Comparison of ENCODE assay signal across 10 cellular contexts in the genomic region with DNA sequence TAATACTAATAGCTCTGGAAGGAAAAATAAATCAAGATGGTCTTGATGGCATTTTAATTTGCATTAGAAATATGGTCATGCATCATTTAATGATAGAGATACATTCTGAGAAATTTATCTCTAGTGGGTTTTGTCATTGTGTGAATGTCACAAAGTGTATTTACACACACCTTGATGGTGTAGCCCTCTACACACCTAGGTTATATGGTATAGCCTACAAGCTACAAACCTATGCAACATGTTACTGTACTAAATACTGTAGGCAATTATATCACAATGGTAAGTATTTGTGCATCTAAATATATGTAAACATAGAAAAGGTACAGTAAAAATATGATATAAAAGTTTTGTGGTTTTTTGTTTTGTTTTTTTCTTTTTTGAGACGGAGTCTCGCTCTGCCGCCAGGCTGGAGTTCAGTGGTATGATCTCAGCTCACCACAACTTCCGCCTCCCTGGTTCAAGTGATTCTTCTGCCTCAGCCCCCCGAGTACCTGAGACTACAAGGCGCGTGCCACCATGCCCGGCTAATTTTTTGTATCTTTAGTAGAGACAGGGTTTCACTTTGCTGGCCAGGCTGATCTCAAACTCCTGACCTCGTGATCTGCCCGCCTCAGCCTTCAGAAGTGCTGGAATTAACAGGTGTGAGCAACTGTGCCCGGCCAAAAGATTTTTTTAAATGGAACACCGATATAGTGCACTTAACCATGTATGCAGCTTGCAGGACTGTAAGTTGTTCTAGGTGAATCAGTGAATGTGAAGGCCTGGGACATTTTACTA.
DNase-seq lines count a peak whose midpoint lies in the region; ATAC-seq and TF ChIP-seq lines count a peak whose summit lies in the region.
"Had no signal": no experiment of that assay in that cellular context is flagged by ENCODE, and none has a peak within 500 bp of the region (broad histone marks: within the 10 kb centered on the region; RNA-seq: fewer than 3 reads in every experiment).

No MANE protein-coding gene starts in this region.

- no peak overlapping the region for H3K27ac Mint-ChIP-seq in endothelial cell (ENCODE audit: unreplicated experiment)

- no peaks in the 10 kb centered on the region for H3K9me3 ChIP-seq in esophagus muscularis mucosa
- H3K9me3 ChIP-seq: ascending aorta had no signal

- intact Hi-C loops in sciatic nerve (cut with DNase I), result no loop called here
- intact Hi-C loops in esophagus muscularis mucosa (cut with DNase I), result no loop called here

- H3K4me1 Mint-ChIP-seq in endothelial cell (ENCODE audit: unreplicated experiment), result no peaks in the 10 kb centered on the region

- H3K27me3 Mint-ChIP-seq in endothelial cell (ENCODE audit: unreplicated experiment), result peaks cover 1% of the 10 kb centered on the region

- no peaks in the 10 kb centered on the region for H3K9me3 Mint-ChIP-seq in endothelial cell (ENCODE audit: unreplicated experiment)

- ATAC-seq in sciatic nerve (no peak), foreskin keratinocyte (no peak)
- ATAC-seq: left ventricle myocardium superior had no signal

- no peak for TF ChIP-seq POLR2A in esophagus muscularis mucosa (IDR thresholded peaks at IDR 0.05; ENCODE audit: low read depth)

- H3K4me1 ChIP-seq in esophagus muscularis mucosa, result no peaks in the 10 kb centered on the region
- H3K4me1 ChIP-seq in foreskin keratinocyte, result peaks cover 5% of the 10 kb centered on the region
- H3K4me1 ChIP-seq: ascending aorta had no signal

- TF ChIP-seq EP300 in esophagus muscularis mucosa (IDR thresholded peaks at IDR 0.05), result no peak

- H3K27me3 ChIP-seq in esophagus muscularis mucosa (no peaks in the 10 kb centered on the region), foreskin keratinocyte (no peaks in the 10 kb centered on the region)
- H3K27me3 ChIP-seq: ascending aorta had no signal

- H3K27ac ChIP-seq in esophagus muscularis mucosa (replicated peaks in 1 of 4) (no peak overlapping the region), foreskin keratinocyte (no peak overlapping the region)
- H3K27ac ChIP-seq: ascending aorta had no signal

- H3K4me3 Mint-ChIP-seq in endothelial cell (ENCODE audit: unreplicated experiment), result peak overlapping the region; percentile 62

- TF ChIP-seq CTCF in endothelial cell (IDR thresholded peaks at IDR 0.05; ENCODE audit: unreplicated experiment) (no peak), esophagus muscularis mucosa (IDR thresholded peaks at IDR 0.05) (no peak), foreskin keratinocyte (conservative IDR thresholded peaks at IDR 0.05) (no peak)

- H3K36me3 ChIP-seq in esophagus muscularis mucosa, result peaks cover 0 to 55% (median 15%) of the 10 kb centered on the region in 4 donors

- 96% methylated on average over 12 of the region's 12 CpGs for WGBS in esophagus muscularis mucosa

- DNase-seq in Jurkat, Clone E6-1 (ENCODE audit: low read depth, low spot score), result peak; percentile 77
- peak; percentile 8 for DNase-seq in activated CD8-positive, alpha-beta memory T cell treated with anti-CD3 and anti-CD28 coated beads, Interleukin-2, amount 50 U/mL, for 24 hours (ENCODE audit: extremely low read depth)
- DNase-seq in endothelial cell (ENCODE audit: low spot score), result no peak
- peak; percentile 33 for DNase-seq in stimulated activated CD8-positive, alpha-beta memory T cell treated with anti-CD3 and anti-CD28 coated beads, Interleukin-7, amount 100 ng/mL, for 4 hours (ENCODE audit: low read depth in 2 of 2)
- no peak for DNase-seq in sciatic nerve (ENCODE audit: low spot score)
- no peak for DNase-seq in NCI-H2171 treated with DMSO at 0.1 percent for 48 hours (lab: John Stamatoyannopoulos, UW)
- DNase-seq in esophagus muscularis mucosa (ENCODE audit: extremely low spot score), result no peak
- no peak for DNase-seq in foreskin keratinocyte
- DNase-seq: left ventricle myocardium superior had no signal

- peak overlapping the region; percentile 24 for H3K4me3 ChIP-seq in Jurkat, Clone E6-1 (ENCODE audit: low read length)
- H3K4me3 ChIP-seq in esophagus muscularis mucosa, result no peak overlapping the region
- H3K4me3 ChIP-seq: ascending aorta had no signal

- peaks cover 4% of the 10 kb centered on the region for H3K36me3 Mint-ChIP-seq in endothelial cell (ENCODE audit: low read depth, unreplicated experiment)

Comparison
In these comparisons a context has a peak if more than half of its experiments do, and no peak if none do; other contexts are left out.
1. DNase-seq: peak in Jurkat, Clone E6-1 (single experiment), activated CD8-positive, alpha-beta memory T cell treated with anti-CD3 and anti-CD28 coated beads, Interleukin-2, amount 50 U/mL, for 24 hours (single experiment) and stimulated activated CD8-positive, alpha-beta memory T cell treated with anti-CD3 and anti-CD28 coated beads, Interleukin-7, amount 100 ng/mL, for 4 hours (2 of 2); none in endothelial cell (single experiment), sciatic nerve (single experiment), NCI-H2171 treated with DMSO at 0.1 percent for 48 hours (single experiment), esophagus muscularis mucosa (single experiment) and foreskin keratinocyte (0 of 2).